19 cellular contexts compared by ENCODE assay signal in genomic region chr10:86775859-86776180, GRCh38. TPM values are rescaled to one million over a fixed set of nuclear protein-coding genes. Genes with fewer than 3 reads are reported as not detected.
DNase-seq lines count a peak whose midpoint lies in the region; ATAC-seq, FAIRE-seq and TF ChIP-seq lines count a peak whose summit lies in the region.
"Had no signal": no experiment of that assay in that cellular context is flagged by ENCODE, and none has a peak within 500 bp of the region (broad histone marks: within the 10 kb centered on the region; RNA-seq: fewer than 3 reads in every experiment).

No MANE protein-coding gene starts in this region.

- H3K9me3 ChIP-seq in sigmoid colon = no peaks in the 10 kb centered on the region
- H3K9me3 ChIP-seq: right atrium auricular region, testis had no signal

- TF ChIP-seq CTCF in HFFc6 (IDR thresholded peaks at IDR 0.05) = no peak
- TF ChIP-seq CTCF in WTC11 (IDR thresholded peaks at IDR 0.05) = no peak
- no peak for TF ChIP-seq CTCF in glutamatergic neuron (IDR thresholded peaks at IDR 0.05; ENCODE audit: partially characterized antibody, unreplicated experiment)
- TF ChIP-seq CTCF in sigmoid colon (IDR thresholded peaks at IDR 0.05) = no peak

- H3K27me3 Mint-ChIP-seq in HFFc6 (ENCODE audit: insufficient read depth) = no peaks in the 10 kb centered on the region; the same call in 1 of the 2 replicates
- no peaks in the 10 kb centered on the region for H3K27me3 Mint-ChIP-seq in WTC11 (ENCODE audit: low read depth)
- no peaks in the 10 kb centered on the region for H3K27me3 Mint-ChIP-seq in glutamatergic neuron (ENCODE audit: unreplicated experiment)

- H3K27ac ChIP-seq in sigmoid colon = peak overlapping the region; percentile 9 to 67 (median 53)
- H3K27ac ChIP-seq: C4-2B, testis had no signal

- no peaks in the 10 kb centered on the region for H3K36me3 ChIP-seq in sigmoid colon
- H3K36me3 ChIP-seq: right atrium auricular region had no signal

- no peaks in the 10 kb centered on the region for H3K9me3 Mint-ChIP-seq in HFFc6
- no peaks in the 10 kb centered on the region for H3K9me3 Mint-ChIP-seq in WTC11
- no peaks in the 10 kb centered on the region for H3K9me3 Mint-ChIP-seq in glutamatergic neuron (ENCODE audit: unreplicated experiment)

- H3K4me1 Mint-ChIP-seq in HFFc6 (ENCODE audit: low read depth) = peaks cover 68% of the 10 kb centered on the region
- peaks cover 54% of the 10 kb centered on the region for H3K4me1 Mint-ChIP-seq in WTC11
- peaks cover 5% of the 10 kb centered on the region for H3K4me1 Mint-ChIP-seq in glutamatergic neuron (ENCODE audit: low read depth, unreplicated experiment)

- peaks cover 0 to 86% (median 68%) of the 10 kb centered on the region in 4 donors for H3K4me1 ChIP-seq in sigmoid colon

- intact Hi-C loops in sigmoid colon (cut with DNase I) = loop anchor here (5.0 kb wide), 1 partner anchor 36 kb away; no protein-coding TSS in a partner anchor

- peak; percentile 39; the same call in 1 of the 2 replicates for ATAC-seq in WTC11

- TF ChIP-seq POLR2A in sigmoid colon (IDR thresholded peaks at IDR 0.05) = no peak

- H3K36me3 Mint-ChIP-seq in HFFc6 (ENCODE audit: low read depth) (peaks cover 15% of the 10 kb centered on the region), WTC11 (peaks cover 8% of the 10 kb centered on the region), glutamatergic neuron (ENCODE audit: unreplicated experiment) (no peaks in the 10 kb centered on the region)

- H3K4me3 Mint-ChIP-seq in HFFc6 (peak overlapping the region; percentile 76), WTC11 (no peak overlapping the region), glutamatergic neuron (ENCODE audit: unreplicated experiment) (no peak overlapping the region)

- TF ChIP-seq EP300 in sigmoid colon (IDR thresholded peaks at IDR 0.05) = no peak

- no peak overlapping the region for H3K4me3 ChIP-seq in sigmoid colon
- H3K4me3 ChIP-seq: right atrium auricular region, testis had no signal

- POLR2A ChIA-PET in WTC11 (lab: Charles Lee) = no interaction called here

- DNase-seq in HFFc6 = no peak
- no peak for DNase-seq in WTC11 (ENCODE audit: low spot score)
- no peak for DNase-seq in glutamatergic neuron
- no peak for DNase-seq in sigmoid colon
- no peak for DNase-seq in NCI-H510A treated with DMSO at 0.1 percent for 48 hours (lab: John Stamatoyannopoulos, UW)
- DNase-seq in pons (ENCODE audit: low spot score) = no peak
- DNase-seq in urothelium cell line (ENCODE audit: low spot score) = no peak
- DNase-seq: activated effector memory CD4-positive, alpha-beta T cell treated with anti-CD3 and anti-CD28 coated beads, Interleukin-2, amount 50 U/mL, for 16 hours; MM.1S; NCI-H1436; NCI-H2107; NCI-H446; stimulated activated CD4-positive, alpha-beta T cell treated with anti-CD3 and anti-CD28 coated beads, Interleukin-4, amount 100 ng/mL, for 4 hours; stimulated activated naive CD4-positive, alpha-beta T cell treated with Interleukin-2 at 50 U/mL for 16 hours; SW 1271; testis had no signal

- FAIRE-seq in urothelium cell line (lab: Jason Lieb, UNC) = no peak
- FAIRE-seq: colon had no signal

- H3K27ac Mint-ChIP-seq in HFFc6 (peak overlapping the region; percentile 79), WTC11 (peak overlapping the region; percentile 84), glutamatergic neuron (ENCODE audit: unreplicated experiment) (peak overlapping the region; percentile 33)

- 78 to 91% methylated on average over 3 of the region's 3 CpGs for WGBS in sigmoid colon, 2 donors

- H3K27me3 ChIP-seq in sigmoid colon = no peaks in the 10 kb centered on the region
- H3K27me3 ChIP-seq: right atrium auricular region, testis had no signal

- CTCF ChIA-PET in WTC11 (lab: Charles Lee) = interaction anchor here (0.7 to 1.0 kb wide), 2 partner anchors 16 to 18 kb away, joined by 3 to 4 read pairs; no protein-coding TSS in a partner anchor

TF ChIP-seq in WTC11, 78 proteins besides CTCF, POLR2A, EP300 and RAD21 (continues in another document):
- no peak for TF ChIP-seq TEAD1 (CRISPR knock-in tag; IDR thresholded peaks at IDR 0.05)
- TF ChIP-seq TCF7 (CRISPR knock-in tag; IDR thresholded peaks at IDR 0.05; ENCODE audit: low read depth) = no peak
- TF ChIP-seq IRF1 (CRISPR knock-in tag; IDR thresholded peaks at IDR 0.05) = no peak
- TF ChIP-seq ARID4B (CRISPR knock-in tag; IDR thresholded peaks at IDR 0.05; ENCODE audit: borderline replicate concordance) = no peak
- no peak for TF ChIP-seq ZNF396 (CRISPR knock-in tag; IDR thresholded peaks at IDR 0.05; ENCODE audit: borderline replicate concordance)
- TF ChIP-seq MLX (CRISPR knock-in tag; IDR thresholded peaks at IDR 0.05) = no peak
- no peak for TF ChIP-seq FOXK1 (CRISPR knock-in tag; IDR thresholded peaks at IDR 0.05)
- TF ChIP-seq ZNF423 (CRISPR knock-in tag; IDR thresholded peaks at IDR 0.05) = no peak
- TF ChIP-seq ZNF263 (CRISPR knock-in tag; IDR thresholded peaks at IDR 0.05; ENCODE audit: low read depth) = no peak
- TF ChIP-seq ZNF425 (CRISPR knock-in tag; conservative IDR thresholded peaks at IDR 0.05) = no peak
- no peak for TF ChIP-seq TEAD4 (CRISPR knock-in tag; IDR thresholded peaks at IDR 0.05)
- no peak for TF ChIP-seq ZNF232 (CRISPR knock-in tag; IDR thresholded peaks at IDR 0.05)

RNA-seq across cellular contexts. Expression of gene BMPR1A, which starts 19.4 kb away (rescaled TPM):
- total RNA-seq in HFFc6 (2021; fragmentation: NEBNext Ultra II Directional; extraction: Animal tissue kit (Norgen Biotek cat#: 25700)) = 10 to 100 TPM; 41.9 to 50.5 (median 46.6) TPM
- 99.7 to 107 TPM (median 104 TPM) in 3 replicates for total RNA-seq in WTC11 (2021)
- total RNA-seq in glutamatergic neuron (ENCODE audit: unreplicated experiment) = 27.7 TPM
- total RNA-seq in sigmoid colon = 100 to 1,000 TPM in 3 of 4 donors, 10 to 100 TPM in 1; 84.2 to 145 (median 120) TPM
- polyA plus RNA-seq in sigmoid colon = 10 to 100 TPM in 1 of 3 donors, 1 to 10 TPM in 2; 5.5 to 16.1 (median 7.8) TPM

Comparison
In these comparisons a context has a peak if more than half of its experiments do, and no peak if none do; other contexts are left out.
1. H3K27ac Mint-ChIP-seq: peak in every context shown above with its lines; median percentile 84 in WTC11; 79 in HFFc6; 33 in glutamatergic neuron.